In genomic region chr1:170170513-170170912, GRCh38 we compare ENCODE assay signal across 13 cellular contexts. TPM values are rescaled to one million over a fixed set of nuclear protein-coding genes. Genes with fewer than 3 reads are reported as not detected.
"Had no signal": no experiment of that assay in that cellular context is flagged by ENCODE, and none has a peak within 500 bp of the region (broad histone marks: within the 10 kb centered on the region; RNA-seq: fewer than 3 reads in every experiment).

No MANE protein-coding gene starts in this region.

RNA-seq across cellular contexts. Expression of gene NTMT2, which starts 24.8 kb away (rescaled TPM):
- total RNA-seq: activated B cell treated with CpG ODN at 0.5 μM for 24 hours; activated CD4-positive, alpha-beta memory T cell treated with anti-CD3 and anti-CD28 coated beads for 36 hours; activated CD4-positive, alpha-beta memory T cell treated with anti-CD3 and anti-CD28 coated beads, Interleukin-2, amount 10 ng/mL, durations not matched to agents 7 days and 5 days; activated CD4-positive, alpha-beta T cell treated with anti-CD3 and anti-CD28 coated beads for 36 hours; activated CD4-positive, alpha-beta T cell treated with anti-CD3 and anti-CD28 coated beads, Interleukin-2, amount 10 ng/mL, durations not matched to agents 24 days and 14 days; activated CD4-positive, alpha-beta T cell treated with anti-CD3 and anti-CD28 coated beads, Interleukin-2, amount 10 ng/mL, durations not matched to agents 7 days and 5 days; activated CD8-positive, alpha-beta memory T cell treated with anti-CD3 and anti-CD28 coated beads for 36 hours; activated CD8-positive, alpha-beta memory T cell treated with anti-CD3 and anti-CD28 coated beads, Interleukin-2, amount 10 ng/mL, durations not matched to agents 7 days and 5 days; activated CD8-positive, alpha-beta T cell treated with anti-CD3 and anti-CD28 coated beads for 36 hours; activated CD8-positive, alpha-beta T cell treated with anti-CD3 and anti-CD28 coated beads, Interleukin-2, amount 10 ng/mL, durations not matched to agents 7 days and 5 days; T-helper 1 cell treated with Interleukin-12 subunit alpha and Interleukin-12 subunit beta and Interleukin-4 antibody, amounts not matched to agents 30 ng/mL and 1 ng/mL, for 36 hours; T-helper 17 cell; T-helper 2 cell treated with Interferon-gamma antibody and Interleukin-4, amounts not matched to agents 100 ng/mL and 5 ng/mL, for 36 hours had no signal
